In the genomic region with DNA sequence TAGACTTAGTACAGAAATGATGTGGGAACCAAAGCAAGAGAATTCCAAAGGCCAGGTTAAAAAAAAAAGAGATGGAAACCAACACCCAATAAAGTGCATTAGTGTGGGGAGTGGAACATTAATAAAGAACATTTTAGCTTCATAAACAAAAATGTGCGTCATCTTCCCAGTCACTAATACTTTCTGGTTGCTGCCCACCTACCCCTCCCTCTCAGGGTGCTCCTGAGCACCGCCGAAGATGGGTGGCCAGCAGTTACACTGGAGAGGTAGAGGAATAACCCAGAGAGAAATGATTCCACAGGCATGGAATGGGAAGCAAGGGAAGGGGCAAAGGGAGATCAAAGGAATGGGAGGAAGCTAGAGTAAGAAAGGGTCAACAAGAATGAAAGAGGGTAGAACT, we compare ENCODE assay signal across 15 cellular contexts. TPM values are rescaled to one million over a fixed set of nuclear protein-coding genes. Genes with fewer than 3 reads are reported as not detected.
DNase-seq lines count a peak whose midpoint lies in the region; ATAC-seq, FAIRE-seq and TF ChIP-seq lines count a peak whose summit lies in the region.
"Had no signal": no experiment of that assay in that cellular context is flagged by ENCODE, and none has a peak within 500 bp of the region (broad histone marks: within the 10 kb centered on the region; RNA-seq: fewer than 3 reads in every experiment).

No MANE protein-coding gene starts in this region.

- no peak overlapping the region for H3K4me3 ChIP-seq in transverse colon

- intact Hi-C loops in transverse colon (cut with DNase I; ENCODE audit: low total_unique reads): no loop called here

- in situ Hi-C loops in transverse colon (cut with MboI; ENCODE audit: low pct_ligation_motif_present in 1 of 4, low pct_unique_long_range_greater_than_20kb in 1 of 4, low sequenced_read_pairs in 3 of 4): no loop called here

- TF ChIP-seq CTCF in transverse colon (IDR thresholded peaks at IDR 0.05): no peak

- TF ChIP-seq EP300 in transverse colon (IDR thresholded peaks at IDR 0.05; ENCODE audit: low read depth): no peak

- TF ChIP-seq POLR2A in transverse colon (IDR thresholded peaks at IDR 0.05): no peak

- no peak for ATAC-seq in HG02763 (IDR thresholded peaks at IDR 0.05; ENCODE audit: unreplicated experiment)
- ATAC-seq: sciatic nerve had no signal

- H3K27ac ChIP-seq in transverse colon: peak overlapping the region; percentile 93 to 99 (median 96)

- H3K9me3 ChIP-seq in transverse colon: no peaks in the 10 kb centered on the region

- H3K27me3 ChIP-seq in transverse colon: no peaks in the 10 kb centered on the region

- no peak for FAIRE-seq in GM19239 (lab: Jason Lieb, UNC)
- FAIRE-seq: D721Med, RCC 7860 had no signal

- 64 to 74% methylated on average over 3 of the region's 3 CpGs for WGBS in transverse colon (ENCODE audit: low coverage in 1 of 2), 2 donors

- peaks cover 15 to 69% (median 47%) of the 10 kb centered on the region in 4 donors for H3K4me1 ChIP-seq in transverse colon

- H3K36me3 ChIP-seq in transverse colon: peaks cover 0 to 11% (median 0%) of the 10 kb centered on the region in 4 donors

- DNase-seq in NCI-H1092 treated with DMSO at 0.1 percent for 48 hours (lab: John Stamatoyannopoulos, UW): peak; percentile 43
- no peak for DNase-seq in NCI-H1092 (lab: John Stamatoyannopoulos, UW)
- peak; percentile 75 for DNase-seq in amniotic epithelial cell (ENCODE audit: low read depth)
- peak; percentile 41 for DNase-seq in islet precursor cell
- DNase-seq in transverse colon: no peak
- no peak for DNase-seq in GM19239 (ENCODE audit: insufficient read length, low spot score)
- DNase-seq in NCI-H2227 treated with DMSO at 0.1 percent for 48 hours (lab: John Stamatoyannopoulos, UW): no peak
- DNase-seq: activated naive CD4-positive, alpha-beta T cell treated with Interleukin-2 at 50 U/mL for 16 hours; substantia nigra; T-helper 9 cell had no signal

RNA-seq across cellular contexts. Expression of a gene that starts 6.0 kb away (rescaled TPM):
- total RNA-seq in transverse colon: 10 to 100 TPM; 53.0 to 71.6 (median 62.0) TPM

RNA-seq across cellular contexts. Expression of a gene that starts 24.8 kb away (rescaled TPM):
- 10 to 100 TPM in 1 of 4 donors, 1 to 10 TPM in 2, not detected in 1; 4.9 to 50.4 (median 9.6) TPM for total RNA-seq in transverse colon

RNA-seq across cellular contexts. Expression of a gene that starts 25.3 kb away (rescaled TPM):
- 10 to 100 TPM; 59.8 to 95.3 (median 86.5) TPM for total RNA-seq in transverse colon

RNA-seq across cellular contexts. Expression of a gene that starts 27.8 kb away (rescaled TPM):
- 10 to 100 TPM in 1 of 4 donors, 1 to 10 TPM in 3; 2.4 to 13.1 (median 6.8) TPM for total RNA-seq in transverse colon
- total RNA-seq: A172 had no signal

RNA-seq across cellular contexts. Expression of a gene that starts 33.5 kb away (rescaled TPM):
- 1 to 10 TPM in 2 of 4 donors, under 1 TPM in 1, not detected in 1; 0.75 to 3.4 (median 2.7) TPM for total RNA-seq in transverse colon

Comparison
In these comparisons a context has a peak if more than half of its experiments do, and no peak if none do; other contexts are left out.
1. DNase-seq: peak in NCI-H1092 treated with DMSO at 0.1 percent for 48 hours (single experiment), amniotic epithelial cell (single experiment) and islet precursor cell (single experiment); none in NCI-H1092 (single experiment), transverse colon (single experiment), GM19239 (single experiment) and NCI-H2227 treated with DMSO at 0.1 percent for 48 hours (single experiment).